Comparison of ENCODE assay signal across 11 cellular contexts in genomic region chr16:78892925-78893324, GRCh38.
"Had no signal": no experiment of that assay in that cellular context is flagged by ENCODE, and none has a peak within 500 bp of the region (broad histone marks: within the 10 kb centered on the region; RNA-seq: fewer than 3 reads in every experiment).

No MANE protein-coding gene starts in this region.

- H3K36me3 ChIP-seq: colonic mucosa, esophagus muscularis mucosa, pancreas had no signal

- H3K27me3 ChIP-seq: body of pancreas, colonic mucosa, esophagus muscularis mucosa, pancreas had no signal

- H3K27me3 Mint-ChIP-seq: type B pancreatic cell had no signal

- H3K4me1 ChIP-seq: body of pancreas, colonic mucosa, esophagus muscularis mucosa had no signal

- DNase-seq: activated gamma-delta T cell, amygdala, caudate nucleus, colonic mucosa, midbrain, pancreas, SW 1271 had no signal

- ATAC-seq: body of pancreas, sciatic nerve had no signal

- H3K4me3 ChIP-seq: body of pancreas, colonic mucosa, esophagus muscularis mucosa, pancreas had no signal

- H3K36me3 Mint-ChIP-seq: type B pancreatic cell had no signal

- H3K4me3 Mint-ChIP-seq: type B pancreatic cell had no signal

- H3K9me3 Mint-ChIP-seq: type B pancreatic cell had no signal

- H3K27ac Mint-ChIP-seq: type B pancreatic cell had no signal

- H3K27ac ChIP-seq: body of pancreas, colonic mucosa, esophagus muscularis mucosa, pancreas had no signal

- H3K9me3 ChIP-seq: body of pancreas, colonic mucosa, esophagus muscularis mucosa, pancreas had no signal
